ENCODE assay signal across 17 cellular contexts in genomic region chr2:196759378-196759706, GRCh38. TPM values are rescaled to one million over a fixed set of nuclear protein-coding genes. Genes with fewer than 3 reads are reported as not detected.
"Had no signal": no experiment of that assay in that cellular context is flagged by ENCODE, and none has a peak within 500 bp of the region (broad histone marks: within the 10 kb centered on the region; RNA-seq: fewer than 3 reads in every experiment).

No MANE protein-coding gene starts in this region.

- DNase-seq: activated CD4-positive, alpha-beta T cell treated with anti-CD3 and anti-CD28 coated beads, Interleukin-2, amount 10 ng/mL, durations not matched to agents 7 days and 5 days; activated CD4-positive, CD25-positive, alpha-beta regulatory T cell; activated CD8-positive, alpha-beta memory T cell treated with anti-CD3 and anti-CD28 coated beads for 24 hours; activated T-cell treated with anti-CD3 and anti-CD28 coated beads for 4 hours; body of pancreas; cerebellar nuclear complex; immature natural killer cell; natural killer cell; nucleus accumbens; stimulated activated CD4-positive, alpha-beta T cell treated with anti-CD3 and anti-CD28 coated beads, Interleukin-2, amount 100 ng/mL, for 48 hours; stimulated activated naive CD4-positive, alpha-beta T cell treated with Interleukin-2 at 50 U/mL for 16 hours; T-helper 17 cell; upper lobe of left lung had no signal

- H3K36me3 ChIP-seq: prostate gland had no signal

- H3K4me3 ChIP-seq: body of pancreas, prostate gland, suprapubic skin, upper lobe of left lung had no signal

- H3K27ac ChIP-seq: body of pancreas, prostate gland, suprapubic skin, upper lobe of left lung had no signal

- H3K4me1 ChIP-seq: body of pancreas, prostate gland, suprapubic skin, upper lobe of left lung had no signal

- H3K27me3 ChIP-seq: body of pancreas, suprapubic skin, upper lobe of left lung had no signal

- H3K9me3 ChIP-seq: prostate gland had no signal

- ATAC-seq: activated T-helper 17 cell treated with anti-CD3 and anti-CD28 coated beads, Interleukin-2, amount 50 U/mL, for 72 hours; body of pancreas; natural killer cell; T-helper 17 cell had no signal

RNA-seq across cellular contexts. Expression of gene C2orf66, which starts 49.8 kb away (rescaled TPM):
- total RNA-seq: mucosa of gallbladder, natural killer cell, suprapubic skin had no signal
